ENCODE assay signal across 17 cellular contexts in the genomic region with DNA sequence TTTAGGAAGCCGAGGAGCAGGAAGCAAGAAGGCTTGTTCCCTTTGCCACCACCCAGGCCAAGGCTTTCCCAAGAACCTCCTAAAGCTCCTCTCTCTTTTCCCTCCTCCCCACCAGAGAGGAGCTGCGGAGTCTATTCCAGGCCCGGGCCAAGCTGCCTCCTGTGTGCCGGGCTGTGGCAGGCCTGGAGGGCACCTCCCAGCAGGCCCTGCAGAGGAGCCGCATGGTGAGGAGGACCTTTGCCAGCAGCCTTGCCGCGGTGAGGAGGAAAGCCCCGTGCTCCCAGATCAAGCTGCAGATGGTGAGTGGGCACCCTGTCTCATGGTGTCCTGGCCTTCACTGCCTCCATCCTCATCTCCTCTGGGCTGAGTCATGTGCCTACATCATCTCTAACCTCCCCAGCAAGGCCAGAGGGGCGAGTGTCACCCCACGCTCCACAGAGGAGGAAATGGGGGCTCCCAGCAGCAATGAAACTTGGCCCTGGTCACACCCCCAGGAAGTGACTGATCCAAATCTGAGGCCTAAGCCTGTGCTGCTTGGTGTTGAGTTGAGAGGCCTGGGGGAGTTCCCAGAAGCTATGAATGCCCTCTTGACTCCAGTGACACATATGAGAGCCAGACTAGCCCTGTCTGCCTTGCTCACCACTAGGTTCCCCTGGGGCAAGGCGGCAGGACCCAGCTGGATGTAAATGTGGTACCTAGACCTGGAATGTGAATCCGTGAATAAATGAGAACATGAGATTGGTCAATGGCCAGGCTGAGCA.
DNase-seq lines count a peak whose midpoint lies in the region; ATAC-seq and TF ChIP-seq lines count a peak whose summit lies in the region.
"Had no signal": no experiment of that assay in that cellular context is flagged by ENCODE, and none has a peak within 500 bp of the region (broad histone marks: within the 10 kb centered on the region; RNA-seq: fewer than 3 reads in every experiment).

No MANE protein-coding gene starts in this region.

- no peaks in the 10 kb centered on the region for H3K9me3 Mint-ChIP-seq in MCF 10A (ENCODE audit: unreplicated experiment)
- no peaks in the 10 kb centered on the region for H3K9me3 Mint-ChIP-seq in osteocyte (ENCODE audit: unreplicated experiment)
- H3K9me3 Mint-ChIP-seq: WTC11 had no signal

- in situ Hi-C loops in mammary epithelial cell (cut with MboI; ENCODE audit: low sequenced_read_pairs in 2 of 2) (no loop called here), brain microvascular endothelial cell (cut with HindIII; ENCODE audit: low pct_ligation_motif_present, low sequenced_read_pairs) (no loop called here)

- H2AFZ ChIP-seq in mammary epithelial cell (ENCODE audit: low read depth, low read length): no peak overlapping the region

- POLR2A ChIA-PET in MCF 10A (lab: Yijun Ruan, JAX): no interaction called here

- H4K20me1 ChIP-seq in mammary epithelial cell (ENCODE audit: insufficient read depth, low read length): no peaks in the 10 kb centered on the region

- H3K4me3 Mint-ChIP-seq in MCF 10A (ENCODE audit: unreplicated experiment): no peak overlapping the region
- no peak overlapping the region for H3K4me3 Mint-ChIP-seq in osteocyte (ENCODE audit: unreplicated experiment)
- H3K4me3 Mint-ChIP-seq: WTC11 had no signal

- peak; percentile 82 for ATAC-seq in stimulated activated naive CD8-positive, alpha-beta T cell treated with anti-CD3 and anti-CD28 coated beads, Interleukin-15, Interleukin-2, amounts not matched to agents 100 U/mL and 50 U/mL, for 24 hours
- ATAC-seq: WTC11 had no signal

- no peak overlapping the region for H3K27ac Mint-ChIP-seq in MCF 10A (ENCODE audit: low read depth, unreplicated experiment)
- H3K27ac Mint-ChIP-seq in osteocyte (ENCODE audit: unreplicated experiment): no peak overlapping the region
- H3K27ac Mint-ChIP-seq: WTC11 had no signal

- H3K4me1 Mint-ChIP-seq in MCF 10A (ENCODE audit: insufficient read depth, unreplicated experiment): no peaks in the 10 kb centered on the region
- H3K4me1 Mint-ChIP-seq in osteocyte (ENCODE audit: unreplicated experiment): no peaks in the 10 kb centered on the region
- H3K4me1 Mint-ChIP-seq: WTC11 had no signal

- H3K36me3 Mint-ChIP-seq in MCF 10A (ENCODE audit: insufficient read depth, unreplicated experiment): no peaks in the 10 kb centered on the region
- H3K36me3 Mint-ChIP-seq in osteocyte (ENCODE audit: unreplicated experiment): no peaks in the 10 kb centered on the region
- H3K36me3 Mint-ChIP-seq: WTC11 had no signal

- H3K9ac ChIP-seq in mammary epithelial cell (ENCODE audit: insufficient read depth, low read length): no peak overlapping the region

- TF ChIP-seq CTCF in mammary epithelial cell (conservative IDR thresholded peaks at IDR 0.05 in 1 of 2, IDR thresholded peaks at IDR 0.05 in 1 of 2; ENCODE audit: extremely low read depth in 1 of 2, insufficient read depth in 1 of 2, low read depth in 1 of 2, low read length in 2 of 2) (no peak), MCF 10A (IDR thresholded peaks at IDR 0.05; ENCODE audit: unreplicated experiment) (no peak), brain microvascular endothelial cell (IDR thresholded peaks at IDR 0.05; ENCODE audit: low read depth, low read length, missing control alignments) (no peak), BE2C (IDR thresholded peaks at IDR 0.05; ENCODE audit: low read depth, low read length) (no peak), osteocyte (IDR thresholded peaks at IDR 0.05) (no peak)

- BruUV-seq in mammary epithelial cell (replicated peaks; lab: Mats Ljungman, UMichigan) (no TSS peak), MCF 10A (replicated peaks; lab: Mats Ljungman, UMichigan) (no TSS peak)

- H3K79me2 ChIP-seq in mammary epithelial cell (ENCODE audit: insufficient read depth, low read length): no peaks in the 10 kb centered on the region

- H3K4me1 ChIP-seq in mammary epithelial cell (ENCODE audit: insufficient read depth, low read length): no peaks in the 10 kb centered on the region
- H3K4me1 ChIP-seq in BE2C: no peaks in the 10 kb centered on the region
- H3K4me1 ChIP-seq: vagina had no signal

- CTCF ChIA-PET in mammary epithelial cell (lab: Charles Lee; ENCODE audit: low non-redundant PET) (no interaction called here), MCF 10A (lab: Yijun Ruan, JAX) (interaction anchor here (0.5 to 0.7 kb wide), 3 partner anchors 73 to 612 kb away, joined by 3 read pairs; no protein-coding TSS in a partner anchor)

- H3K27me3 ChIP-seq in mammary epithelial cell (ENCODE audit: insufficient read depth, low read length) (no peaks in the 10 kb centered on the region), brain microvascular endothelial cell (replicated peaks) (no peaks in the 10 kb centered on the region), BE2C (no peaks in the 10 kb centered on the region)
- H3K27me3 ChIP-seq: vagina had no signal

- H3K9me3 ChIP-seq in mammary epithelial cell (replicated peaks; ENCODE audit: insufficient read depth, low read length) (peaks cover 3% of the 10 kb centered on the region), BE2C (no peaks in the 10 kb centered on the region)
- H3K9me3 ChIP-seq: vagina had no signal

- dilution Hi-C loops in mammary epithelial cell (cut with HindIII; ENCODE audit: low sequenced_read_pairs): no loop called here

- DNase-seq in mammary epithelial cell: peak; percentile 55
- no peak for DNase-seq in MCF 10A (ENCODE audit: unreplicated experiment)
- DNase-seq in HT1080 (ENCODE audit: low read depth): peak; percentile 86
- peak; percentile 3 for DNase-seq in brain microvascular endothelial cell
- peak; percentile 7 for DNase-seq in stimulated activated naive CD8-positive, alpha-beta T cell treated with anti-CD3 and anti-CD28 coated beads, Interleukin-15, Interleukin-2, amounts not matched to agents 100 U/mL and 50 U/mL, for 24 hours
- DNase-seq in KG1 (lab: John Stamatoyannopoulos, UW): no peak
- no peak for DNase-seq in BE2C
- DNase-seq in osteocyte (ENCODE audit: extremely low spot score, unreplicated experiment): no peak
- DNase-seq: central memory CD4-positive, alpha-beta T cell; DMS 273 treated with DMSO at 0.1 percent for 48 hours; glutamatergic neuron; kidney glomerular epithelial cell; NCI-H2081 treated with DMSO at 0.1 percent for 48 hours; stimulated activated CD4-positive, alpha-beta T cell treated with anti-CD3 and anti-CD28 coated beads, Interleukin-2, amount 100 ng/mL, for 24 hours; stimulated activated naive CD4-positive, alpha-beta T cell had no signal

- H3K27ac ChIP-seq in mammary epithelial cell (ENCODE audit: insufficient read depth, low read depth, low read length) (no peak overlapping the region), brain microvascular endothelial cell (no peak overlapping the region)
- H3K27ac ChIP-seq: vagina had no signal

- no peak overlapping the region for H3K4me3 ChIP-seq in mammary epithelial cell (replicated peaks in 1 of 3; ENCODE audit: insufficient read depth in 1 of 3, low read depth in 2 of 3, low read length in 3 of 3)
- no peak overlapping the region for H3K4me3 ChIP-seq in brain microvascular endothelial cell (ENCODE audit: low read depth, low read length)
- H3K4me3 ChIP-seq in BE2C (ENCODE audit: low read depth, low read length): no peak overlapping the region
- H3K4me3 ChIP-seq: vagina had no signal

- intact Hi-C loops in mammary epithelial cell (cut with micrococcal nuclease): no loop called here
- intact Hi-C loops in MCF 10A (cut with micrococcal nuclease): no loop called here

- no peak overlapping the region for H3K4me2 ChIP-seq in mammary epithelial cell (ENCODE audit: insufficient read depth, low read depth, low read length)

- H3K36me3 ChIP-seq in mammary epithelial cell (ENCODE audit: insufficient read depth, low read length) (no peaks in the 10 kb centered on the region), brain microvascular endothelial cell (replicated peaks) (no peaks in the 10 kb centered on the region), BE2C (no peaks in the 10 kb centered on the region)
- H3K36me3 ChIP-seq: vagina had no signal

- H3K27me3 Mint-ChIP-seq in MCF 10A (ENCODE audit: insufficient read depth, unreplicated experiment): no peaks in the 10 kb centered on the region
- no peaks in the 10 kb centered on the region for H3K27me3 Mint-ChIP-seq in osteocyte (ENCODE audit: unreplicated experiment)

- WGBS in mammary epithelial cell (ENCODE audit: low coverage, missing lambda C conversion rate): 79% methylated on average over 9 of the region's 12 CpGs

Comparison
In these comparisons a context has a peak if more than half of its experiments do, and no peak if none do; other contexts are left out.
1. DNase-seq: peak in mammary epithelial cell (single experiment), HT1080 (single experiment), brain microvascular endothelial cell (single experiment) and stimulated activated naive CD8-positive, alpha-beta T cell treated with anti-CD3 and anti-CD28 coated beads, Interleukin-15, Interleukin-2, amounts not matched to agents 100 U/mL and 50 U/mL, for 24 hours (single experiment); none in MCF 10A (single experiment), KG1 (single experiment), BE2C (single experiment) and osteocyte (single experiment).